Comparison of ENCODE assay signal across 10 cellular contexts in genomic region chr11:62217191-62217748, GRCh38. TPM values are rescaled to one million over a fixed set of nuclear protein-coding genes. Genes with fewer than 3 reads are reported as not detected.
DNase-seq lines count a peak whose midpoint lies in the region; TF ChIP-seq lines count a peak whose summit lies in the region.
"Had no signal": no experiment of that assay in that cellular context is flagged by ENCODE, and none has a peak within 500 bp of the region (broad histone marks: within the 10 kb centered on the region; RNA-seq: fewer than 3 reads in every experiment).

No MANE protein-coding gene starts in this region.

- H3K4me1 ChIP-seq in mesenchymal stem cell (ENCODE audit: control insufficient read depth, insufficient read depth, low read depth, low read length), result no peaks in the 10 kb centered on the region
- no peaks in the 10 kb centered on the region for H3K4me1 ChIP-seq in CD4-positive, alpha-beta memory T cell (ENCODE audit: insufficient read depth, low read length)

- no peak for TF ChIP-seq POLR2A in lower leg skin (IDR thresholded peaks at IDR 0.05)

- H3K9ac ChIP-seq in mesenchymal stem cell (ENCODE audit: low read length), result no peak overlapping the region

- no peak overlapping the region for H2BK5ac ChIP-seq in mesenchymal stem cell (ENCODE audit: low read depth, low read length, poor library complexity, severe bottlenecking)

- no peak overlapping the region for H3K27ac Mint-ChIP-seq in CD4-positive, alpha-beta memory T cell
- H3K27ac Mint-ChIP-seq: WTC11 had no signal

- 13% methylated on average over 2 of the region's 5 CpGs for WGBS in mesenchymal stem cell
- whole genome bisulfite sequencing in lower leg skin, 2 donors, result 50% methylated on average over 5 of the region's 5 CpGs

- H3K4me1 Mint-ChIP-seq in CD4-positive, alpha-beta memory T cell, result no peaks in the 10 kb centered on the region
- H3K4me1 Mint-ChIP-seq: WTC11 had no signal

- POLR2A ChIA-PET in CD4-positive, alpha-beta memory T cell (lab: Charles Lee; ENCODE audit: partially characterized antibody), result no interaction called here

- H3K4me3 Mint-ChIP-seq in CD4-positive, alpha-beta memory T cell, result no peak overlapping the region
- H3K4me3 Mint-ChIP-seq: WTC11 had no signal

- H3K23ac ChIP-seq in mesenchymal stem cell (ENCODE audit: low read length in 2 of 2), result no peak overlapping the region

- H3K27me3 Mint-ChIP-seq in CD4-positive, alpha-beta memory T cell, result peaks cover 11 to 22% of the 10 kb centered on the region in 2 donors

- CTCF ChIA-PET in CD4-positive, alpha-beta memory T cell (lab: Charles Lee; ENCODE audit: partially characterized antibody), result no interaction called here

- H3K9me3 Mint-ChIP-seq in CD4-positive, alpha-beta memory T cell, result peaks cover 0 to 19% (median 11%) of the 10 kb centered on the region in 8 donors

- no peak overlapping the region for H2AFZ ChIP-seq in mesenchymal stem cell (ENCODE audit: low read depth, low read length)

- DNase-seq in EH (ENCODE audit: low read depth) (peak; percentile 7), mesenchymal stem cell (peak; percentile 4), lower leg skin (ENCODE audit: low spot score in 2 of 2) (no peak), NCI-H2107 (lab: John Stamatoyannopoulos, UW) (no peak)
- no peak for DNase-seq in activated naive CD4-positive, alpha-beta T cell treated with anti-CD3 and anti-CD28 coated beads, Interleukin-2, amount 50 U/mL, for 16 hours
- no peak for DNase-seq in CD4-positive, alpha-beta memory T cell

- TF ChIP-seq CTCF in LNCAP (IDR thresholded peaks at IDR 0.05) (peak; percentile 69), WI38 (IDR thresholded peaks at IDR 0.05; ENCODE audit: low read depth, low read length) (peak; percentile 16; the same call in 1 of the 2 replicates), lower leg skin (IDR thresholded peaks at IDR 0.05) (no peak)

- H3K36me3 ChIP-seq in mesenchymal stem cell (ENCODE audit: control insufficient read depth in 1 of 2, insufficient read depth in 2 of 2, low read depth in 1 of 2, low read length in 2 of 2), result no peaks in the 10 kb centered on the region
- no peaks in the 10 kb centered on the region for H3K36me3 ChIP-seq in CD4-positive, alpha-beta memory T cell (ENCODE audit: insufficient read depth, low read length)

- H2BK15ac ChIP-seq in mesenchymal stem cell (ENCODE audit: low read depth, poor library complexity, severe bottlenecking), result no peak overlapping the region

- intact Hi-C loops in CD4-positive, alpha-beta memory T cell (cut with micrococcal nuclease), result no loop called here
- intact Hi-C loops in lower leg skin (cut with DNase I; ENCODE audit: low total_unique reads), result no loop called here

- peaks cover 22 to 23% of the 10 kb centered on the region in 2 experiments for H3K27me3 ChIP-seq in mesenchymal stem cell (ENCODE audit: control insufficient read depth in 1 of 2, insufficient read depth in 1 of 2, low read length in 2 of 2)
- no peaks in the 10 kb centered on the region for H3K27me3 ChIP-seq in CD4-positive, alpha-beta memory T cell (ENCODE audit: insufficient read depth, low read length)

- no peak overlapping the region for H3K4me2 ChIP-seq in mesenchymal stem cell (ENCODE audit: low read length, poor library complexity, severe bottlenecking)

- H2BK12ac ChIP-seq in mesenchymal stem cell (ENCODE audit: low read length in 2 of 2), result no peak overlapping the region

- no peak overlapping the region for H3K27ac ChIP-seq in mesenchymal stem cell (ENCODE audit: low read length, poor library complexity, severe bottlenecking)
- H3K27ac ChIP-seq in CD4-positive, alpha-beta memory T cell (ENCODE audit: low read depth, low read length), result no peak overlapping the region

- no peak overlapping the region for H4K91ac ChIP-seq in mesenchymal stem cell (ENCODE audit: low read length)

- no peak overlapping the region for H2AK5ac ChIP-seq in mesenchymal stem cell (ENCODE audit: low read length, severe bottlenecking)

- no peak overlapping the region for H4K8ac ChIP-seq in mesenchymal stem cell (ENCODE audit: low read length)

- H3K4ac ChIP-seq in mesenchymal stem cell (ENCODE audit: low read depth in 1 of 2, low read length in 2 of 2), result no peak overlapping the region

- H2BK120ac ChIP-seq in mesenchymal stem cell (ENCODE audit: low read depth, low read length), result no peak overlapping the region

- H3K4me3 ChIP-seq in WI38 (ENCODE audit: low read depth, low read length), result no peak overlapping the region
- H3K4me3 ChIP-seq in mesenchymal stem cell (ENCODE audit: insufficient read depth in 1 of 2, low read depth in 1 of 2, low read length in 2 of 2), result no peak overlapping the region
- no peak overlapping the region for H3K4me3 ChIP-seq in CD4-positive, alpha-beta memory T cell (ENCODE audit: low read length in 2 of 2)
- H3K4me3 ChIP-seq in lower leg skin (ENCODE audit: low read depth, poor library complexity, severe bottlenecking), result no peak overlapping the region

- H3K14ac ChIP-seq in mesenchymal stem cell (ENCODE audit: low read length in 2 of 2), result no peak overlapping the region

- H3K9me3 ChIP-seq in mesenchymal stem cell (ENCODE audit: control insufficient read depth, low read length), result peaks cover 13% of the 10 kb centered on the region
- H3K9me3 ChIP-seq in CD4-positive, alpha-beta memory T cell (ENCODE audit: control insufficient read depth in 1 of 2, low read length in 2 of 2), result peaks cover 0 to 9% of the 10 kb centered on the region in 2 donors

- peaks cover 0 to 4% of the 10 kb centered on the region in 2 donors for H3K36me3 Mint-ChIP-seq in CD4-positive, alpha-beta memory T cell

- H3K18ac ChIP-seq in mesenchymal stem cell (ENCODE audit: low read depth in 1 of 2, low read length in 2 of 2), result no peak overlapping the region

- no peaks in the 10 kb centered on the region for H3K79me1 ChIP-seq in mesenchymal stem cell (replicated peaks; ENCODE audit: low read length, poor library complexity, severe bottlenecking)

RNA-seq across cellular contexts. Expression of gene SCGB2A1, which starts 8.8 kb away (rescaled TPM):
- not detected for polyA plus RNA-seq in mesenchymal stem cell (2013, experiment 1 of 2)
- not detected for polyA plus RNA-seq in mesenchymal stem cell (2013, experiment 2 of 2)
- not detected for total RNA-seq in CD4-positive, alpha-beta memory T cell
- polyA plus RNA-seq in CD4-positive, alpha-beta memory T cell, result not detected
- 10 to 100 TPM in 1 of 4 donors, 1 to 10 TPM in 3; 4.6 to 14.4 (median 5.7) TPM for total RNA-seq in lower leg skin
- total RNA-seq: fibroblast of lung, WTC11 had no signal
- polyA plus RNA-seq: fibroblast of lung had no signal

RNA-seq across cellular contexts. Expression of gene SCGB1D2, which starts 24.8 kb away (rescaled TPM):
- polyA plus RNA-seq in mesenchymal stem cell (2013, experiment 1 of 2), result not detected
- polyA plus RNA-seq in mesenchymal stem cell (2013, experiment 2 of 2), result not detected
- total RNA-seq in CD4-positive, alpha-beta memory T cell, result not detected
- polyA plus RNA-seq in CD4-positive, alpha-beta memory T cell, result not detected
- 1,000 to 10,000 TPM in 1 of 4 donors, 100 to 1,000 TPM in 3; 100 to 1,012 (median 470) TPM for total RNA-seq in lower leg skin
- total RNA-seq: fibroblast of lung, WTC11 had no signal
- polyA plus RNA-seq: fibroblast of lung had no signal

RNA-seq across cellular contexts. Expression of gene SCGB1D1, which starts 27.3 kb away (rescaled TPM):
- polyA plus RNA-seq in mesenchymal stem cell (2013, experiment 1 of 2), result not detected
- not detected for polyA plus RNA-seq in mesenchymal stem cell (2013, experiment 2 of 2)
- total RNA-seq in CD4-positive, alpha-beta memory T cell, result not detected
- polyA plus RNA-seq in CD4-positive, alpha-beta memory T cell, result not detected
- total RNA-seq in lower leg skin, result not detected
- total RNA-seq: fibroblast of lung, WTC11 had no signal
- polyA plus RNA-seq: fibroblast of lung had no signal

RNA-seq across cellular contexts. Expression of gene SCGB2A2, which starts 52.7 kb away (rescaled TPM):
- polyA plus RNA-seq in mesenchymal stem cell (2013, experiment 1 of 2), result not detected
- not detected for polyA plus RNA-seq in mesenchymal stem cell (2013, experiment 2 of 2)
- total RNA-seq in CD4-positive, alpha-beta memory T cell, result not detected
- polyA plus RNA-seq in CD4-positive, alpha-beta memory T cell, result not detected
- total RNA-seq in lower leg skin, result 1,000 to 10,000 TPM in 2 of 4 donors, 100 to 1,000 TPM in 2; 410 to 1,440 (median 953) TPM
- total RNA-seq: fibroblast of lung, WTC11 had no signal
- polyA plus RNA-seq: fibroblast of lung had no signal

Comparison
In these comparisons a context has a peak if more than half of its experiments do, and no peak if none do; other contexts are left out.
1. DNase-seq: peak in EH (single experiment) and mesenchymal stem cell (single experiment); none in activated naive CD4-positive, alpha-beta T cell treated with anti-CD3 and anti-CD28 coated beads, Interleukin-2, amount 50 U/mL, for 16 hours (single experiment), CD4-positive, alpha-beta memory T cell (0 of 5), lower leg skin (0 of 2) and NCI-H2107 (single experiment).
2. CTCF ChIP-seq: peak in LNCAP (single experiment) and WI38 (single experiment); none in lower leg skin (0 of 3).
3. RNA of gene SCGB2A1, which starts 8.8 kb away (total RNA-seq): 4.6 to 14.4 TPM in lower leg skin; not detected in CD4-positive, alpha-beta memory T cell; every median in the first group is over 4 times any median in the second.
4. RNA of gene SCGB1D2, which starts 24.8 kb away (total RNA-seq): 100 to 1,012 TPM in lower leg skin; not detected in CD4-positive, alpha-beta memory T cell; every median in the first group is over 100 times any median in the second.